15 cellular contexts compared by ENCODE assay signal in the genomic region with DNA sequence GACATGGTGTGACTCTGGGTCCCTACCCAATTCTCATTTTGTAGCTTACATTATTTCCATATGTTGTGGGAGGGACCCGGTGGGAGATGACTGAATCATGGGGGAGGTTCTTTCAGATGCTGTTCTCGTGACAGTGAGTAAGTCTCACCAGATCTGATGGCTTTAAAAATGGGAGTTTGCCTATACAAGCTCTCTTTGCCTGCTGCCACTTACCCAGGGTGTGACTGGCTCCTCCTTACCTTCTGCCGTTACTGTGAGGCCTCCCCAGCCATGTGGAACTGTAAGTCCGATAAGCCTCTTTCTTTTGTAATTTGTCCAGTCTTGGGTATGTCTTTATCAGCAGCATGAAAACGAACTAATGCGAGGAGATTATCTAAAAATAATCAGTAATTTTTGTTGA.
DNase-seq lines count a peak whose midpoint lies in the region; TF ChIP-seq lines count a peak whose summit lies in the region.
"Had no signal": no experiment of that assay in that cellular context is flagged by ENCODE, and none has a peak within 500 bp of the region (broad histone marks: within the 10 kb centered on the region; RNA-seq: fewer than 3 reads in every experiment).

No MANE protein-coding gene starts in this region.

- H2AFZ ChIP-seq in SU-DHL-6 (ENCODE audit: low read depth, low read length, severe bottlenecking) = peak overlapping the region; percentile 73

- H3K4me2 ChIP-seq in SU-DHL-6 (ENCODE audit: low read depth, low read length, poor library complexity, severe bottlenecking) = no peak overlapping the region
- H3K4me2 ChIP-seq: A549 had no signal

- no peaks in the 10 kb centered on the region for H3K27me3 ChIP-seq in SU-DHL-6 (ENCODE audit: low read length)

- H3K4me1 Mint-ChIP-seq in glutamatergic neuron (ENCODE audit: low read depth, unreplicated experiment) = peaks cover 17% of the 10 kb centered on the region
- H3K4me1 Mint-ChIP-seq: CD8-positive, alpha-beta memory T cell; IgD-negative memory B cell had no signal

- H3K4me3 Mint-ChIP-seq in glutamatergic neuron (ENCODE audit: unreplicated experiment) = peak overlapping the region; percentile 84
- H3K4me3 Mint-ChIP-seq: CD8-positive, alpha-beta memory T cell; H9; IgD-negative memory B cell had no signal

- no peak overlapping the region for H3K27ac ChIP-seq in SU-DHL-6 (ENCODE audit: low read depth, low read length)
- H3K27ac ChIP-seq: A549 had no signal

- DNase-seq in NCI-H524 (lab: John Stamatoyannopoulos, UW) (peak; percentile 20 to 78), NCI-H82 (lab: John Stamatoyannopoulos, UW) (peak; percentile 90), glutamatergic neuron (peak; percentile 15), GM03348 (ENCODE audit: low spot score) (no peak), NCI-H2196 (lab: John Stamatoyannopoulos, UW; ENCODE audit: unreplicated experiment) (no peak)
- DNase-seq in activated naive CD4-positive, alpha-beta T cell treated with Interleukin-2 at 50 U/mL for 16 hours = no peak
- DNase-seq: CD8-positive, alpha-beta memory T cell; DMS153; DND-41; GDM1; GOT3; H9 had no signal

- no peaks in the 10 kb centered on the region for H3K9me2 ChIP-seq in SU-DHL-6 (replicated peaks; ENCODE audit: insufficient read depth, low read length)

- peak overlapping the region; percentile 95 for H3K27ac Mint-ChIP-seq in glutamatergic neuron (ENCODE audit: unreplicated experiment)
- H3K27ac Mint-ChIP-seq: CD8-positive, alpha-beta memory T cell; IgD-negative memory B cell had no signal

- H3K9ac ChIP-seq in SU-DHL-6 (ENCODE audit: low read length) = no peak overlapping the region

- no peaks in the 10 kb centered on the region for H3F3A ChIP-seq in SU-DHL-6 (ENCODE audit: insufficient read depth)

- H3K9me3 ChIP-seq in SU-DHL-6 (ENCODE audit: insufficient read depth, low read length) = no peaks in the 10 kb centered on the region
- H3K9me3 ChIP-seq: A549 had no signal

- H3K9me3 Mint-ChIP-seq in glutamatergic neuron (ENCODE audit: unreplicated experiment) = peaks cover 8% of the 10 kb centered on the region

- H3K27me3 Mint-ChIP-seq in glutamatergic neuron (ENCODE audit: unreplicated experiment) = peaks cover 4% of the 10 kb centered on the region
- H3K27me3 Mint-ChIP-seq: CD8-positive, alpha-beta memory T cell; IgD-negative memory B cell had no signal

- no peak overlapping the region for H3K4me3 ChIP-seq in SU-DHL-6 (ENCODE audit: insufficient read depth, low read length, poor library complexity, severe bottlenecking)
- H3K4me3 ChIP-seq: A549 had no signal

- peaks cover 20% of the 10 kb centered on the region for H3K36me3 Mint-ChIP-seq in glutamatergic neuron (ENCODE audit: unreplicated experiment)
- H3K36me3 Mint-ChIP-seq: CD8-positive, alpha-beta memory T cell had no signal

- H4K20me1 ChIP-seq in SU-DHL-6 (ENCODE audit: low read depth, low read length) = no peaks in the 10 kb centered on the region

- TF ChIP-seq CTCF in SU-DHL-6 (IDR thresholded peaks at IDR 0.05; ENCODE audit: insufficient read depth, low read length, poor library complexity, severe bottlenecking) = no peak
- TF ChIP-seq CTCF in glutamatergic neuron (IDR thresholded peaks at IDR 0.05; ENCODE audit: partially characterized antibody, unreplicated experiment) = no peak

- no peaks in the 10 kb centered on the region for H3K36me3 ChIP-seq in SU-DHL-6 (ENCODE audit: low read length)

- H3K79me2 ChIP-seq in SU-DHL-6 (ENCODE audit: insufficient read depth, low read length) = no peaks in the 10 kb centered on the region

Comparison
In these comparisons a context has a peak if more than half of its experiments do, and no peak if none do; other contexts are left out.
1. DNase-seq: peak in NCI-H524 (2 of 2), NCI-H82 (single experiment) and glutamatergic neuron (single experiment); none in GM03348 (single experiment), NCI-H2196 (single experiment) and activated naive CD4-positive, alpha-beta T cell treated with Interleukin-2 at 50 U/mL for 16 hours (single experiment).